In genomic region chr3:139934557-139935070, GRCh38 we compare ENCODE assay signal across 8 cellular contexts. TPM values are rescaled to one million over a fixed set of nuclear protein-coding genes. Genes with fewer than 3 reads are reported as not detected.
DNase-seq lines count a peak whose midpoint lies in the region; ATAC-seq and TF ChIP-seq lines count a peak whose summit lies in the region.

No MANE protein-coding gene starts in this region.

- H3K36me3 Mint-ChIP-seq in activated T-helper 17 cell treated with anti-CD3 and anti-CD28 coated beads, Interleukin-2, amount 50 U/mL, for 72 hours (ENCODE audit: low read depth), result no peaks in the 10 kb centered on the region

- H3K9me3 Mint-ChIP-seq in activated T-helper 17 cell treated with anti-CD3 and anti-CD28 coated beads, Interleukin-2, amount 50 U/mL, for 72 hours, result no peaks in the 10 kb centered on the region

- peaks cover 42% of the 10 kb centered on the region for H3K27me3 Mint-ChIP-seq in activated T-helper 17 cell treated with anti-CD3 and anti-CD28 coated beads, Interleukin-2, amount 50 U/mL, for 72 hours

- H3K9ac ChIP-seq in KMS-11, result no peak overlapping the region

- TF ChIP-seq CTCF in KMS-11 (conservative IDR thresholded peaks at IDR 0.05; ENCODE audit: low read depth, low read length) (no peak), osteoblast (IDR thresholded peaks at IDR 0.05; ENCODE audit: extremely low read depth, low read depth, low read length) (no peak)

- H4K20me1 ChIP-seq in KMS-11 (ENCODE audit: insufficient read depth) (no peaks in the 10 kb centered on the region), osteoblast (ENCODE audit: insufficient read depth, low read length) (no peaks in the 10 kb centered on the region)

- H3K27ac ChIP-seq in KMS-11, result no peak overlapping the region
- no peak overlapping the region for H3K27ac ChIP-seq in osteoblast (ENCODE audit: low read depth, low read length)

- H3K4me3 Mint-ChIP-seq in activated T-helper 17 cell treated with anti-CD3 and anti-CD28 coated beads, Interleukin-2, amount 50 U/mL, for 72 hours, result no peak overlapping the region

- H3K4me1 Mint-ChIP-seq in activated T-helper 17 cell treated with anti-CD3 and anti-CD28 coated beads, Interleukin-2, amount 50 U/mL, for 72 hours, result no peaks in the 10 kb centered on the region

- H3K27me3 ChIP-seq in KMS-11 (ENCODE audit: insufficient read depth, low read depth) (peaks cover 6% of the 10 kb centered on the region; the same call in 1 of the 2 replicates), osteoblast (ENCODE audit: insufficient read depth, low read length) (peaks cover 39% of the 10 kb centered on the region)

- H3K36me3 ChIP-seq in KMS-11 (ENCODE audit: insufficient read depth) (no peaks in the 10 kb centered on the region), osteoblast (ENCODE audit: insufficient read depth, low read length) (no peaks in the 10 kb centered on the region)

- in situ Hi-C loops in SK-MEL-5 (cut with HindIII; ENCODE audit: low pct_unique_long_range_greater_than_20kb, low sequenced_read_pairs), result no loop called here

- H3K9me3 ChIP-seq in osteoblast (ENCODE audit: low read depth, low read length), result no peaks in the 10 kb centered on the region

- H2AFZ ChIP-seq in KMS-11 (ENCODE audit: low read depth) (peak overlapping the region; percentile 96), osteoblast (ENCODE audit: low read length) (no peak overlapping the region)

- H3K4me2 ChIP-seq in KMS-11, result peak overlapping the region; percentile 88
- H3K4me2 ChIP-seq in osteoblast (ENCODE audit: insufficient read depth, low read length), result peak overlapping the region; percentile 43

- no peak for ATAC-seq in activated T-helper 17 cell treated with anti-CD3 and anti-CD28 coated beads, Interleukin-2, amount 50 U/mL, for 72 hours (replicated peaks)
- no peak for ATAC-seq in GM21786 (IDR thresholded peaks at IDR 0.05; ENCODE audit: unreplicated experiment)

- H3K4me3 ChIP-seq in KMS-11 (IDR thresholded peaks at IDR 0.05; ENCODE audit: insufficient read depth, low read depth, low read length), result no peak overlapping the region
- peak overlapping the region; percentile 33 for H3K4me3 ChIP-seq in osteoblast (ENCODE audit: insufficient read depth, low read length)

- intact Hi-C loops in cardiac septum (cut with DNase I), result loop anchor here (1.0 to 5.0 kb wide), 5 partner anchors 118 to 928 kb away; no protein-coding TSS in a partner anchor

- peak; percentile 85 for DNase-seq in Daoy (ENCODE audit: low read depth)
- peak; percentile 50 for DNase-seq in SK-MEL-5 (ENCODE audit: low read depth, low spot score)
- peak; percentile 78 for DNase-seq in cardiac septum (ENCODE audit: low spot score)
- no peak for DNase-seq in osteoblast (ENCODE audit: insufficient read length, low spot score, missing footprints)
- DNase-seq in activated effector memory CD4-positive, alpha-beta T cell treated with Interleukin-2 at 50 U/mL for 16 hours, result no peak

- H3K79me2 ChIP-seq in KMS-11 (ENCODE audit: insufficient read depth, low read depth) (no peaks in the 10 kb centered on the region), osteoblast (ENCODE audit: insufficient read depth, low read length) (no peaks in the 10 kb centered on the region)

- H3K4me1 ChIP-seq in KMS-11 (ENCODE audit: low read depth, poor library complexity, severe bottlenecking) (peaks cover 8% of the 10 kb centered on the region), osteoblast (ENCODE audit: insufficient read depth, low read length) (no peaks in the 10 kb centered on the region)

- no peak overlapping the region for H3K27ac Mint-ChIP-seq in activated T-helper 17 cell treated with anti-CD3 and anti-CD28 coated beads, Interleukin-2, amount 50 U/mL, for 72 hours

RNA-seq across cellular contexts. Expression of gene CLSTN2, which starts 0.4 kb away (rescaled TPM):
- total RNA-seq in Daoy (2014; rRNA removed; shearing (Covaris generic)), result 0.86 and 0.91 TPM in 2 replicates
- not detected in 2 replicates for total RNA-seq in SK-MEL-5 (2014; rRNA removed; shearing (Covaris generic))
- polyA plus RNA-seq in SK-MEL-5 (2015; cell fraction: cytosol; rRNA removed), result 0.01 TPM in 1 of 2 replicates, not detected in the other
- polyA plus RNA-seq in SK-MEL-5 (2015; cell fraction: nucleus; rRNA removed), result not detected in 2 replicates
- total RNA-seq in cardiac septum (3.9 TPM), osteoblast (under 0.01 TPM in 2 replicates)
- total RNA-seq in activated T-helper 17 cell treated with anti-CD3 and anti-CD28 coated beads, Interleukin-2, amount 50 U/mL, for 72 hours, result under 1 TPM in 1 of 2 donors, not detected in 1; 0.08 TPM

Comparison
In these comparisons a context has a peak if more than half of its experiments do, and no peak if none do; other contexts are left out.
1. DNase-seq: peak in Daoy (single experiment), SK-MEL-5 (single experiment) and cardiac septum (single experiment); none in osteoblast (single experiment) and activated effector memory CD4-positive, alpha-beta T cell treated with Interleukin-2 at 50 U/mL for 16 hours (single experiment).